8 cellular contexts compared by ENCODE assay signal in genomic region chr15:84983299-84983698, GRCh38. TPM values are rescaled to one million over a fixed set of nuclear protein-coding genes. Genes with fewer than 3 reads are reported as not detected.
DNase-seq lines count a peak whose midpoint lies in the region; ATAC-seq and TF ChIP-seq lines count a peak whose summit lies in the region.

No MANE protein-coding gene starts in this region.

- H3K9me3 ChIP-seq in adipocyte (ENCODE audit: control insufficient read depth, low read length) (no peaks in the 10 kb centered on the region), left lung (no peaks in the 10 kb centered on the region)

- DNase-seq in activated CD8-positive, alpha-beta memory T cell treated with anti-CD3 and anti-CD28 coated beads, Interleukin-2, amount 10 ng/mL, durations not matched to agents 7 days and 5 days = no peak
- DNase-seq in activated CD8-positive, alpha-beta memory T cell treated with anti-CD3 and anti-CD28 coated beads for 24 hours = no peak
- DNase-seq in adipocyte (ENCODE audit: low read depth) = no peak
- no peak for DNase-seq in left lung
- no peak for DNase-seq in NCI-H2196 (lab: John Stamatoyannopoulos, UW; ENCODE audit: unreplicated experiment)
- no peak for DNase-seq in H7
- no peak for DNase-seq in NCI-H82 (lab: John Stamatoyannopoulos, UW)

- H3K27me3 ChIP-seq in adipocyte (replicated peaks; ENCODE audit: control insufficient read depth, insufficient read depth, low read length) = no peaks in the 10 kb centered on the region
- peaks cover 0 to 10% of the 10 kb centered on the region in 2 donors for H3K27me3 ChIP-seq in left lung
- peaks cover 44% of the 10 kb centered on the region for H3K27me3 ChIP-seq in H7 (ENCODE audit: control insufficient read depth, insufficient read depth, low read length)

- no peaks in the 10 kb centered on the region for H3K9me3 Mint-ChIP-seq in activated CD8-positive, alpha-beta memory T cell treated with anti-CD3 and anti-CD28 coated beads, Interleukin-2, amount 10 ng/mL, durations not matched to agents 7 days and 5 days (ENCODE audit: low read depth)

- peak overlapping the region; percentile 85 for H3K4me3 Mint-ChIP-seq in activated CD8-positive, alpha-beta memory T cell treated with anti-CD3 and anti-CD28 coated beads, Interleukin-2, amount 10 ng/mL, durations not matched to agents 7 days and 5 days

- CTCF ChIA-PET in activated CD8-positive, alpha-beta memory T cell treated with anti-CD3 and anti-CD28 coated beads, Interleukin-2, amount 10 ng/mL, durations not matched to agents 7 days and 5 days (lab: Charles Lee) = interaction anchor here (1.1 kb wide), 1 partner anchor 9 kb away, joined by 3 read pairs; no protein-coding TSS in a partner anchor

- no peak for TF ChIP-seq CTCF in left lung (IDR thresholded peaks at IDR 0.05)

- peaks cover 10% of the 10 kb centered on the region for H3K27me3 Mint-ChIP-seq in activated CD8-positive, alpha-beta memory T cell treated with anti-CD3 and anti-CD28 coated beads, Interleukin-2, amount 10 ng/mL, durations not matched to agents 7 days and 5 days

- peaks cover 28% of the 10 kb centered on the region for H3K4me1 ChIP-seq in adipocyte (ENCODE audit: control insufficient read depth, insufficient read depth, low read length)
- H3K4me1 ChIP-seq in left lung = peaks cover 4 to 57% of the 10 kb centered on the region in 2 donors

- H3K4me3 ChIP-seq in adipocyte (ENCODE audit: low read length) (peak overlapping the region; percentile 92), left lung (peak overlapping the region; percentile 83 to 92), H7 (ENCODE audit: insufficient read depth, low read depth, low read length) (no peak overlapping the region)

- H3K36me3 ChIP-seq in adipocyte (ENCODE audit: control insufficient read depth, insufficient read depth, low read length, severe bottlenecking) = no peaks in the 10 kb centered on the region
- no peaks in the 10 kb centered on the region for H3K36me3 ChIP-seq in left lung
- no peaks in the 10 kb centered on the region for H3K36me3 ChIP-seq in H7 (replicated peaks; ENCODE audit: control insufficient read depth, insufficient read depth, low read length)

- intact Hi-C loops in left lung (cut with DNase I) = no loop called here

- peaks cover 50% of the 10 kb centered on the region for H3K4me1 Mint-ChIP-seq in activated CD8-positive, alpha-beta memory T cell treated with anti-CD3 and anti-CD28 coated beads, Interleukin-2, amount 10 ng/mL, durations not matched to agents 7 days and 5 days

- peaks cover 2% of the 10 kb centered on the region for H3K36me3 Mint-ChIP-seq in activated CD8-positive, alpha-beta memory T cell treated with anti-CD3 and anti-CD28 coated beads, Interleukin-2, amount 10 ng/mL, durations not matched to agents 7 days and 5 days

- H3K27ac ChIP-seq in left lung (peak overlapping the region in 1 of 2 donors; percentile 95), temporal lobe (ENCODE audit: low read depth, low read length) (peak overlapping the region; percentile 42)

- ATAC-seq in activated CD8-positive, alpha-beta memory T cell treated with anti-CD3 and anti-CD28 coated beads, Interleukin-2, amount 10 ng/mL, durations not matched to agents 7 days and 5 days = no peak
- no peak for ATAC-seq in left lung

- no peak overlapping the region for H3K27ac Mint-ChIP-seq in activated CD8-positive, alpha-beta memory T cell treated with anti-CD3 and anti-CD28 coated beads, Interleukin-2, amount 10 ng/mL, durations not matched to agents 7 days and 5 days

- peak overlapping the region; percentile 86 for H3K9ac ChIP-seq in adipocyte (ENCODE audit: low read length)

RNA-seq across cellular contexts. Expression of gene PDE8A, which starts 1.6 kb away (rescaled TPM):
- total RNA-seq in activated CD8-positive, alpha-beta memory T cell treated with anti-CD3 and anti-CD28 coated beads, Interleukin-2, amount 10 ng/mL, durations not matched to agents 7 days and 5 days = 10 to 100 TPM; 17.7 to 21.1 TPM
- total RNA-seq in left lung = 10 to 100 TPM; 30.4 to 31.3 TPM
- total RNA-seq in temporal lobe = 10.3 TPM
- total RNA-seq in H7 (2014; rRNA removed; shearing (Covaris generic)) = 2.3 and 7.2 TPM in 2 replicates
